In the genomic region with DNA sequence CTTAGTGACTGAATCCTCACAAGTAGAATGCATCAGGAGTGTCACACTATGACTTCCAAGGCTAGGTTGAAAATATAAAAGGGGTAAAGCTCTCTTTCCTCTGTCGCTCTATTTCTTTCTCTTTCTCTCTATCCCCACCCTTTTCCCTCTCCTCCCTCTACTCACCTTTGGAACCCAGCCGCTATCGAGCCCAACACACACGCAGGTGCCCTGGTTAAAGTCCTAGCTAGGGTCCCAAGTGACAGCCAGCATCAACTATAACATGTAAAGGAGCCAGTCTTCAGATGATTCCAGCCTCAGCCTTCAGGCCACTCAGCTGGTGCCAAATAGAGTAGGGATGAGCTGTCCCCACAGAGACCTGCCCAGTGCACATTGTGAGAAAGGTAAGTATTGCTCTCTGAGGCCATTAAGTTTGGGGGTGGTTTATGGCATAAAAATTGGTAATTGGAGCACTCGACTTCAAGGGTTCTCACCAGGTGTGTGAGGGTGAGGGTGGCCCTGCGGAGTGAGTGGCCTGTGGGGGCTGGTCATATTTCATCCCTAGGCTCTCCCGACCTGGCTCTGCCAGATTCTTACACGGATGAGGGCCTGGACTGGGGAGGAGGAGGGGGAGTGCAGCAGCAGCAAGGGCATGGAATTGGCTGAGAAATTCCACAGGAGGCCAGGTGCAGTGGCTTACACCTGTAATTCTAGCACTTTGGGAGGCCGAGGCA, we compare ENCODE assay signal across 21 cellular contexts. TPM values are rescaled to one million over a fixed set of nuclear protein-coding genes. Genes with fewer than 3 reads are reported as not detected.
DNase-seq lines count a peak whose midpoint lies in the region; ATAC-seq and TF ChIP-seq lines count a peak whose summit lies in the region.
"Had no signal": no experiment of that assay in that cellular context is flagged by ENCODE, and none has a peak within 500 bp of the region (broad histone marks: within the 10 kb centered on the region; RNA-seq: fewer than 3 reads in every experiment).

No MANE protein-coding gene starts in this region.

- H3K27me3 ChIP-seq in CD4-positive, CD25-positive, alpha-beta regulatory T cell (ENCODE audit: control insufficient read depth, insufficient read depth, low read length): no peaks in the 10 kb centered on the region
- H3K27me3 ChIP-seq in NT2/D1 (ENCODE audit: insufficient read depth, insufficient read length): no peaks in the 10 kb centered on the region

- H3K4me3 ChIP-seq in CD4-positive, CD25-positive, alpha-beta regulatory T cell (ENCODE audit: low read depth, low read length): no peak overlapping the region
- H3K4me3 ChIP-seq in NT2/D1 (ENCODE audit: insufficient read length, low read depth) (no peak overlapping the region), mucosa of descending colon (no peak overlapping the region)

- no peaks in the 10 kb centered on the region for H3K9me3 ChIP-seq in CD4-positive, CD25-positive, alpha-beta regulatory T cell (ENCODE audit: control insufficient read depth in 2 of 2, low read length in 2 of 2)
- H3K9me3 ChIP-seq in NT2/D1 (ENCODE audit: insufficient read depth, low read length): no peaks in the 10 kb centered on the region
- H3K9me3 ChIP-seq in mucosa of descending colon: no peaks in the 10 kb centered on the region

- H3K36me3 ChIP-seq in CD4-positive, CD25-positive, alpha-beta regulatory T cell (ENCODE audit: control insufficient read depth, insufficient read depth, low read length): no peaks in the 10 kb centered on the region
- H3K36me3 ChIP-seq in NT2/D1 (ENCODE audit: insufficient read depth, insufficient read length, low read length) (no peaks in the 10 kb centered on the region), mucosa of descending colon (ENCODE audit: low read depth) (no peaks in the 10 kb centered on the region)

- no peak for DNase-seq in CD4-positive, CD25-positive, alpha-beta regulatory T cell
- DNase-seq in NCI-H1105 treated with DMSO at 0.1 percent for 48 hours (lab: John Stamatoyannopoulos, UW): peak; percentile 68
- DNase-seq in NT2/D1 (ENCODE audit: low read depth, low spot score): no peak
- peak in 2 of 3 donors; percentile 40 to 56 for DNase-seq in mucosa of descending colon
- DNase-seq in NOMO-1 treated with dmso at 0.1 percent for 144 hours (lab: John Stamatoyannopoulos, UW; ENCODE audit: unreplicated experiment): no peak
- no peak for DNase-seq in osteocyte (ENCODE audit: extremely low spot score, unreplicated experiment)
- no peak for DNase-seq in glutamatergic neuron
- no peak for DNase-seq in GM19240 (ENCODE audit: insufficient read length, low spot score)
- DNase-seq: activated CD4-positive, alpha-beta T cell treated with anti-CD3 and anti-CD28 coated beads, Interleukin-2, amount 50 U/mL, for 48 hours; activated T-cell treated with anti-CD3 and anti-CD28 coated beads, Interleukin-2, amount 50 U/mL, for 48 hours; CD4-positive, alpha-beta memory T cell; NCI-H1436; NCI-H82; stimulated activated naive CD8-positive, alpha-beta T cell treated with anti-CD3 and anti-CD28 coated beads, Interleukin-15, Interleukin-2, amounts not matched to agents 100 U/mL and 50 U/mL, for 24 hours had no signal

- H3K9ac ChIP-seq in NT2/D1 (ENCODE audit: insufficient read length, low read depth): peak overlapping the region; percentile 34
- H3K9ac ChIP-seq: KMS-11 had no signal

- ATAC-seq in CD4-positive, CD25-positive, alpha-beta regulatory T cell (ENCODE audit: low read depth in 2 of 2): no peak
- peak; percentile 39 for ATAC-seq in mucosa of descending colon
- ATAC-seq: stimulated activated naive CD8-positive, alpha-beta T cell treated with anti-CD3 and anti-CD28 coated beads, Interleukin-15, Interleukin-2, amounts not matched to agents 100 U/mL and 50 U/mL, for 24 hours had no signal

- no peak overlapping the region for H3K4me3 Mint-ChIP-seq in CD4-positive, CD25-positive, alpha-beta regulatory T cell
- H3K4me3 Mint-ChIP-seq in osteocyte (ENCODE audit: unreplicated experiment): no peak overlapping the region
- no peak overlapping the region for H3K4me3 Mint-ChIP-seq in glutamatergic neuron (ENCODE audit: unreplicated experiment)
- H3K4me3 Mint-ChIP-seq: CD4-positive, alpha-beta memory T cell; central memory CD8-positive, alpha-beta T cell; nephron had no signal

- H3K4me1 ChIP-seq in CD4-positive, CD25-positive, alpha-beta regulatory T cell (ENCODE audit: control insufficient read depth, insufficient read depth, low read length, poor library complexity, severe bottlenecking): peaks cover 5% of the 10 kb centered on the region
- H3K4me1 ChIP-seq in NT2/D1 (ENCODE audit: insufficient read depth, insufficient read length) (peaks cover 7% of the 10 kb centered on the region), mucosa of descending colon (ENCODE audit: low read depth) (peaks cover 24% of the 10 kb centered on the region)

- intact Hi-C loops in mucosa of descending colon (cut with DNase I, micrococcal nuclease): no loop called here

- H3K27ac Mint-ChIP-seq in CD4-positive, CD25-positive, alpha-beta regulatory T cell: peak overlapping the region in 2 of 3 donors; percentile 52 to 73
- H3K27ac Mint-ChIP-seq in osteocyte (ENCODE audit: unreplicated experiment) (no peak overlapping the region), glutamatergic neuron (ENCODE audit: unreplicated experiment) (no peak overlapping the region)

- H3K27ac ChIP-seq in CD4-positive, CD25-positive, alpha-beta regulatory T cell (ENCODE audit: insufficient read depth, low read length, poor library complexity, severe bottlenecking): no peak overlapping the region
- H3K27ac ChIP-seq: HL-60, KMS-11, RWPE1 had no signal

- no peaks in the 10 kb centered on the region for H3K36me3 Mint-ChIP-seq in CD4-positive, CD25-positive, alpha-beta regulatory T cell
- no peaks in the 10 kb centered on the region for H3K36me3 Mint-ChIP-seq in osteocyte (ENCODE audit: unreplicated experiment)
- no peaks in the 10 kb centered on the region for H3K36me3 Mint-ChIP-seq in glutamatergic neuron (ENCODE audit: unreplicated experiment)
- H3K36me3 Mint-ChIP-seq: CD4-positive, alpha-beta memory T cell had no signal

- peaks cover 6% of the 10 kb centered on the region for H3K27me3 Mint-ChIP-seq in CD4-positive, CD25-positive, alpha-beta regulatory T cell
- H3K27me3 Mint-ChIP-seq in osteocyte (ENCODE audit: unreplicated experiment) (peaks cover 5% of the 10 kb centered on the region), glutamatergic neuron (ENCODE audit: unreplicated experiment) (peaks cover 4% of the 10 kb centered on the region)
- H3K27me3 Mint-ChIP-seq: CD4-positive, alpha-beta memory T cell; central memory CD8-positive, alpha-beta T cell had no signal

- no peaks in the 10 kb centered on the region for H3K9me3 Mint-ChIP-seq in CD4-positive, CD25-positive, alpha-beta regulatory T cell
- H3K9me3 Mint-ChIP-seq in osteocyte (ENCODE audit: unreplicated experiment): no peaks in the 10 kb centered on the region
- no peaks in the 10 kb centered on the region for H3K9me3 Mint-ChIP-seq in glutamatergic neuron (ENCODE audit: unreplicated experiment)
- H3K9me3 Mint-ChIP-seq: central memory CD8-positive, alpha-beta T cell; nephron had no signal

- no peak for TF ChIP-seq CTCF in mucosa of descending colon (IDR thresholded peaks at IDR 0.05)
- no peak for TF ChIP-seq CTCF in osteocyte (IDR thresholded peaks at IDR 0.05)
- no peak for TF ChIP-seq CTCF in glutamatergic neuron (IDR thresholded peaks at IDR 0.05; ENCODE audit: partially characterized antibody, unreplicated experiment)

- H3K4me1 Mint-ChIP-seq in CD4-positive, CD25-positive, alpha-beta regulatory T cell: peaks cover 0 to 24% (median 6%) of the 10 kb centered on the region in 4 donors
- H3K4me1 Mint-ChIP-seq in osteocyte (ENCODE audit: unreplicated experiment): peaks cover 15% of the 10 kb centered on the region
- H3K4me1 Mint-ChIP-seq in glutamatergic neuron (ENCODE audit: low read depth, unreplicated experiment): no peaks in the 10 kb centered on the region
- H3K4me1 Mint-ChIP-seq: nephron had no signal

RNA-seq across cellular contexts. Expression of gene C16orf54, which starts 14.9 kb away (rescaled TPM):
- total RNA-seq in CD4-positive, CD25-positive, alpha-beta regulatory T cell: 89.4 TPM
- 10 to 100 TPM; 31.4 to 84.9 (median 57.2) TPM for polyA plus RNA-seq in CD4-positive, CD25-positive, alpha-beta regulatory T cell
- total RNA-seq in mucosa of descending colon: 1 to 10 TPM; 1.6 to 3.4 (median 1.7) TPM
- total RNA-seq in osteocyte: not detected in 2 replicates
- not detected for total RNA-seq in glutamatergic neuron (ENCODE audit: unreplicated experiment)
- total RNA-seq: renal cortical epithelial cell had no signal

RNA-seq across cellular contexts. Expression of gene ZG16, which starts 17.3 kb away (rescaled TPM):
- not detected for total RNA-seq in CD4-positive, CD25-positive, alpha-beta regulatory T cell
- not detected for polyA plus RNA-seq in CD4-positive, CD25-positive, alpha-beta regulatory T cell
- total RNA-seq in mucosa of descending colon (100 to 1,000 TPM; 196 to 671 (median 551) TPM), osteocyte (not detected in 2 replicates), glutamatergic neuron (ENCODE audit: unreplicated experiment) (not detected)
- total RNA-seq: CD4-positive, alpha-beta memory T cell; lower leg skin; renal cortical epithelial cell had no signal
- polyA plus RNA-seq: CD4-positive, alpha-beta memory T cell had no signal

RNA-seq across cellular contexts. Expression of gene KIF22, which starts 29.8 kb away (rescaled TPM):
- total RNA-seq in CD4-positive, CD25-positive, alpha-beta regulatory T cell: 89.1 TPM
- 10 to 100 TPM; 49.4 to 65.1 (median 56.1) TPM for polyA plus RNA-seq in CD4-positive, CD25-positive, alpha-beta regulatory T cell
- total RNA-seq in mucosa of descending colon (10 to 100 TPM; 24.7 to 56.2 (median 53.0) TPM), osteocyte (20.0 and 23.0 TPM in 2 replicates), glutamatergic neuron (ENCODE audit: unreplicated experiment) (31.9 TPM)

RNA-seq across cellular contexts. Expression of gene MAZ, which starts 45.6 kb away (rescaled TPM):
- total RNA-seq in CD4-positive, CD25-positive, alpha-beta regulatory T cell: 224 TPM
- 10 to 100 TPM; 36.9 to 62.2 (median 44.5) TPM for polyA plus RNA-seq in CD4-positive, CD25-positive, alpha-beta regulatory T cell
- total RNA-seq in mucosa of descending colon (100 to 1,000 TPM; 224 to 415 (median 225) TPM), osteocyte (304 and 305 TPM in 2 replicates), glutamatergic neuron (ENCODE audit: unreplicated experiment) (369 TPM)

RNA-seq across cellular contexts. Expression of gene PRRT2, which starts 51.3 kb away (rescaled TPM):
- 1.9 TPM for total RNA-seq in CD4-positive, CD25-positive, alpha-beta regulatory T cell
- polyA plus RNA-seq in CD4-positive, CD25-positive, alpha-beta regulatory T cell: under 1 TPM in 2 of 4 donors, not detected in 2; 0.06 to 0.17 TPM
- total RNA-seq in mucosa of descending colon (10 to 100 TPM in 1 of 3 donors, under 1 TPM in 2; 0.81 to 15.2 (median 0.94) TPM), osteocyte (8.8 and 13.4 TPM in 2 replicates), glutamatergic neuron (ENCODE audit: unreplicated experiment) (91.0 TPM)

Comparison
In these comparisons a context has a peak if more than half of its experiments do, and no peak if none do; other contexts are left out.
1. DNase-seq: peak in NCI-H1105 treated with DMSO at 0.1 percent for 48 hours (single experiment) and mucosa of descending colon (2 of 3); none in CD4-positive, CD25-positive, alpha-beta regulatory T cell (0 of 3), NT2/D1 (single experiment), NOMO-1 treated with dmso at 0.1 percent for 144 hours (single experiment), osteocyte (single experiment), glutamatergic neuron (single experiment) and GM19240 (single experiment).
2. H3K27ac Mint-ChIP-seq: peak in CD4-positive, CD25-positive, alpha-beta regulatory T cell (2 of 3); none in osteocyte (single experiment) and glutamatergic neuron (single experiment).
3. RNA of gene C16orf54, which starts 14.9 kb away (total RNA-seq): 89.4 TPM in CD4-positive, CD25-positive, alpha-beta regulatory T cell (single experiment); 1.6 to 3.4 TPM in mucosa of descending colon, not detected in osteocyte and not detected in glutamatergic neuron (single experiment); every median in the first group is over 10 times any median in the second.
4. RNA of gene ZG16, which starts 17.3 kb away (total RNA-seq): 196 to 671 TPM in mucosa of descending colon; not detected in CD4-positive, CD25-positive, alpha-beta regulatory T cell (single experiment), not detected in osteocyte and not detected in glutamatergic neuron (single experiment); every median in the first group is over 100 times any median in the second.